Comparison of ENCODE assay signal across 8 cellular contexts in the genomic region with DNA sequence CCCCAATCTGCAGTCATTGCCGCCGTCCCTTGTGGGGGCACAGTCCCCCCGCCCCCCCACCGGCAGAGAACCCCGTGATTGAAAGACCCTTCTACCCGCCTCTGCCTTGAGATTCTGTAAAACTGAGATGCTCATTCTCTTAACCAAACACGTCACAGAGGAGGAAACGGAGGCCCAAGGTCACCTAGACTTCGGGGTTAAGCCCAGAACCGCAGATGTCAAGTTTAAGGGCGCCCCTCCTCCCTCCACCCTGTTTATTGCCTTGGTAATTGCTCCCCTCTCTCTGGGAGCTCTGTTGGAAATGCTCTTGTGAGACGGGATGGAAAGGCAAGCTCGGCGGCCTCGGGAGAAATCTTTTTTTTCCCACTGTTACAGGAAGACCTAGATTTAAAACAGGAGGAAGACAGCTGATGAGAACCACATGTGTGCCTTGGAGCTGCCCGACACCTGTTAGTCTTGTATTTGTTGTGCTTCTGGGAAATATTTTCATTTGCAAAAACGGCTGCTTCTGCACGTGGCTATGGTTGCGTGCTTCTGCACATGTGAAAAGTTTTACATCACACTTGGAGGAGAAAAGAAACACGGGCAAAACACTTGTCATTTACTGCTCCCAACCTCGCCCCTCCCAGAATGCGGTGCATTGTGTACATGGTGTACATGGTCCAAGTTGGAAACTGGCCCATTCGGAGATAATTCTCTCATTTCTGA. TPM values are rescaled to one million over a fixed set of nuclear protein-coding genes. Genes with fewer than 3 reads are reported as not detected.
A peak's percentile ranks its signal among the peaks of the same experiment; 100 is the strongest.
DNase-seq lines count a peak whose midpoint lies in the region; ATAC-seq and TF ChIP-seq lines count a peak whose summit lies in the region.

No MANE protein-coding gene starts in this region.

- H3K36me3 Mint-ChIP-seq in immature natural killer cell: peaks cover 0 to 8% (median 4%) of the 10 kb centered on the region in 3 donors
- H3K36me3 Mint-ChIP-seq in stimulated activated naive B cell treated with anti-CD40 and anti-IgM and Interleukin-4, amounts not matched to agents 10 μg/mL and 1 μg/mL and 100 μg/mL, for 72 hours: peaks cover 34 to 43% of the 10 kb centered on the region in 2 donors

- H3K27ac Mint-ChIP-seq in immature natural killer cell: peak overlapping the region; percentile 91 to 97 (median 96)
- peak overlapping the region; percentile 99 for H3K27ac Mint-ChIP-seq in stimulated activated naive B cell treated with anti-CD40 and anti-IgM and Interleukin-4, amounts not matched to agents 10 μg/mL and 1 μg/mL and 100 μg/mL, for 72 hours

- no peaks in the 10 kb centered on the region for H3K27me3 ChIP-seq in A673 (replicated peaks; ENCODE audit: insufficient read depth, low read depth, low read length, poor library complexity)

- peaks cover 5 to 7% (median 5%) of the 10 kb centered on the region in 3 donors for H3K27me3 Mint-ChIP-seq in immature natural killer cell (ENCODE audit: low read depth in 3 of 3)
- H3K27me3 Mint-ChIP-seq in stimulated activated naive B cell treated with anti-CD40 and anti-IgM and Interleukin-4, amounts not matched to agents 10 μg/mL and 1 μg/mL and 100 μg/mL, for 72 hours: no peaks in the 10 kb centered on the region

- no peaks in the 10 kb centered on the region for H3K9me3 Mint-ChIP-seq in immature natural killer cell
- H3K9me3 Mint-ChIP-seq in stimulated activated naive B cell treated with anti-CD40 and anti-IgM and Interleukin-4, amounts not matched to agents 10 μg/mL and 1 μg/mL and 100 μg/mL, for 72 hours: peaks cover 0 to 1% of the 10 kb centered on the region in 2 donors

- DNase-seq in A673 (ENCODE audit: low spot score): peak; percentile 57
- DNase-seq in GM13977 (ENCODE audit: low spot score): peak; percentile 45
- DNase-seq in NCI-H2227 (lab: John Stamatoyannopoulos, UW; ENCODE audit: unreplicated experiment): peak; percentile 24
- DNase-seq in astrocyte of the spinal cord (ENCODE audit: low read depth, low spot score): peak; percentile 29
- DNase-seq in immature natural killer cell: no peak
- no peak for DNase-seq in stimulated activated naive B cell treated with anti-CD40 and anti-IgM and Interleukin-4, amounts not matched to agents 10 μg/mL and 1 μg/mL and 100 μg/mL, for 72 hours
- DNase-seq in GM19240 (ENCODE audit: insufficient read length, low spot score): no peak

- CTCF ChIA-PET in A673 (lab: Charles Lee): no interaction called here

- TSS peak; percentile 88 for BruUV-seq in A673 (replicated peaks; lab: Mats Ljungman, UMichigan)

- intact Hi-C loops in A673 (cut with micrococcal nuclease; ENCODE audit: unreplicated experiment): loop anchor here (5.0 kb wide), 2 partner anchors 57 to 448 kb away; partner anchors contain the start of genes HAUS8, MYO9B and SLC35E1

- H3K4me1 ChIP-seq in A673 (ENCODE audit: insufficient read depth, low read length, poor library complexity, severe bottlenecking): peaks cover 15% of the 10 kb centered on the region

- no peaks in the 10 kb centered on the region for H3K9me3 ChIP-seq in A673 (ENCODE audit: low read depth, low read length, poor library complexity, severe bottlenecking)

- peaks cover 36 to 37% of the 10 kb centered on the region in 2 donors for H3K4me1 Mint-ChIP-seq in immature natural killer cell
- H3K4me1 Mint-ChIP-seq in stimulated activated naive B cell treated with anti-CD40 and anti-IgM and Interleukin-4, amounts not matched to agents 10 μg/mL and 1 μg/mL and 100 μg/mL, for 72 hours: peaks cover 27 to 38% of the 10 kb centered on the region in 2 donors

- no peak for TF ChIP-seq CTCF in A673 (conservative IDR thresholded peaks at IDR 0.05; ENCODE audit: low read depth, low read length)
- no peak for TF ChIP-seq CTCF in GM13977 (IDR thresholded peaks at IDR 0.05; ENCODE audit: extremely low read depth, insufficient read depth, missing control alignments)
- TF ChIP-seq CTCF in astrocyte of the spinal cord (IDR thresholded peaks at IDR 0.05; ENCODE audit: low read depth, low read length): no peak

- H3K4me3 ChIP-seq in A673 (ENCODE audit: low read depth, low read length, poor library complexity, severe bottlenecking) (peak overlapping the region; percentile 100), astrocyte of the spinal cord (ENCODE audit: low read depth, low read length) (peak overlapping the region; percentile 91)

- in situ Hi-C loops in GM13977 (cut with MboI; ENCODE audit: low pct_unique_long_range_greater_than_20kb, low sequenced_read_pairs, unreplicated experiment): no loop called here
- in situ Hi-C loops in astrocyte of the spinal cord (cut with HindIII; ENCODE audit: low sequenced_read_pairs): no loop called here

- H3K36me3 ChIP-seq in A673 (ENCODE audit: insufficient read depth, low read length, poor library complexity, severe bottlenecking): peaks cover 25% of the 10 kb centered on the region

- peak overlapping the region; percentile 95 to 98 (median 97) for H3K4me3 Mint-ChIP-seq in immature natural killer cell
- H3K4me3 Mint-ChIP-seq in stimulated activated naive B cell treated with anti-CD40 and anti-IgM and Interleukin-4, amounts not matched to agents 10 μg/mL and 1 μg/mL and 100 μg/mL, for 72 hours: peak overlapping the region; percentile 92 to 98

- POLR2A ChIA-PET in A673 (lab: Charles Lee; ENCODE audit: low non-redundant PET): no interaction called here

- H3K27ac ChIP-seq in A673 (ENCODE audit: low read depth, low read length, poor library complexity, severe bottlenecking): peak overlapping the region; percentile 98

- peak; percentile 24 to 29 for ATAC-seq in stimulated activated naive B cell treated with anti-CD40 and anti-IgM and Interleukin-4, amounts not matched to agents 10 μg/mL and 1 μg/mL and 100 μg/mL, for 72 hours (replicated peaks)
- ATAC-seq in HG03196 (IDR thresholded peaks at IDR 0.05; ENCODE audit: unreplicated experiment): no peak

RNA-seq across cellular contexts. Expression of gene MED26, which starts 1.1 kb away (rescaled TPM):
- total RNA-seq in A673 (2021): 13.4 and 15.6 TPM in 2 replicates
- polyA plus RNA-seq in immature natural killer cell: 1 to 10 TPM; 1.2 to 5.3 (median 2.0) TPM

RNA-seq across cellular contexts. Expression of gene SMIM7, which starts 30.8 kb away (rescaled TPM):
- total RNA-seq in A673 (2021): 67.0 and 82.7 TPM in 2 replicates
- polyA plus RNA-seq in immature natural killer cell: 10 to 100 TPM; 66.3 to 82.2 (median 67.7) TPM

RNA-seq across cellular contexts. Expression of gene TMEM38A, which starts 31.8 kb away (rescaled TPM):
- total RNA-seq in A673 (2021): 8.3 and 8.6 TPM in 2 replicates
- 1 to 10 TPM in 2 of 3 donors, under 1 TPM in 1; 0.78 to 3.2 (median 1.5) TPM for polyA plus RNA-seq in immature natural killer cell

RNA-seq across cellular contexts. Expression of gene SLC35E1, which starts 56.9 kb away (rescaled TPM):
- total RNA-seq in A673 (2021): 36.3 and 37.9 TPM in 2 replicates
- polyA plus RNA-seq in immature natural killer cell: 10 to 100 TPM; 14.9 to 21.8 (median 20.1) TPM

Comparison
In these comparisons a context has a peak if more than half of its experiments do, and no peak if none do; other contexts are left out.
1. DNase-seq: peak in A673 (single experiment), GM13977 (single experiment), NCI-H2227 (single experiment) and astrocyte of the spinal cord (single experiment); none in immature natural killer cell (0 of 3), stimulated activated naive B cell treated with anti-CD40 and anti-IgM and Interleukin-4, amounts not matched to agents 10 μg/mL and 1 μg/mL and 100 μg/mL, for 72 hours (single experiment) and GM19240 (single experiment).